Comparison of ENCODE assay signal across 2 cellular contexts in genomic region chr10:99872367-99873162, GRCh38.
A peak's percentile ranks its signal among the peaks of the same experiment; 100 is the strongest.
TF ChIP-seq lines count a peak whose summit lies in the region.

No MANE protein-coding gene starts in this region.

TF ChIP-seq in HCT116, 20 proteins besides CTCF, POLR2A, EP300 and RAD21:
- TF ChIP-seq CBX3 (IDR thresholded peaks at IDR 0.05; ENCODE audit: low read depth) = peak; percentile 65; the same call in 1 of the 2 replicates
- no peak for TF ChIP-seq EGR1 (IDR thresholded peaks at IDR 0.05; ENCODE audit: low read depth)
- no peak for TF ChIP-seq TCF7L2 (IDR thresholded peaks at IDR 0.05; ENCODE audit: borderline replicate concordance, extremely low read depth, insufficient read depth, insufficient read length)
- TF ChIP-seq ZNF274 (IDR thresholded peaks at IDR 0.05; ENCODE audit: low read depth, low read length) = no peak
- no peak for TF ChIP-seq REST (IDR thresholded peaks at IDR 0.05; ENCODE audit: low read depth)
- 0 out of 2 replicates have a peak, but pooled peaks have one; percentile 42 for TF ChIP-seq FOSL1 (IDR thresholded peaks at IDR 0.05; ENCODE audit: low read depth)
- TF ChIP-seq CEBPB (IDR thresholded peaks at IDR 0.05; ENCODE audit: low read depth) = no peak
- TF ChIP-seq SIN3A (IDR thresholded peaks at IDR 0.05; ENCODE audit: low read depth) = no peak
- TF ChIP-seq ZFX (IDR thresholded peaks at IDR 0.05) = no peak
- TF ChIP-seq MAX (IDR thresholded peaks at IDR 0.05) = peak; percentile 23; the same call in 1 of the 2 replicates
- TF ChIP-seq JUND (IDR thresholded peaks at IDR 0.05) = peak; percentile 43
- no peak for TF ChIP-seq SRF (IDR thresholded peaks at IDR 0.05; ENCODE audit: low read depth)
- TF ChIP-seq ZBTB33 (IDR thresholded peaks at IDR 0.05; ENCODE audit: extremely low read depth, insufficient replicate concordance, low read length) = no peak
- TF ChIP-seq POLR2AphosphoS5 (IDR thresholded peaks at IDR 0.05; ENCODE audit: low read depth, low read length) = no peak
- TF ChIP-seq ATF3 (IDR thresholded peaks at IDR 0.05) = no peak
- no peak for TF ChIP-seq ELF1 (IDR thresholded peaks at IDR 0.05; ENCODE audit: borderline replicate concordance, low read depth)
- TF ChIP-seq YY1 (IDR thresholded peaks at IDR 0.05; ENCODE audit: extremely low read depth, insufficient replicate concordance, low read depth, low read length) = no peak
- 0 out of 2 replicates have a peak, but pooled peaks have one; percentile 30 for TF ChIP-seq SP1 (IDR thresholded peaks at IDR 0.05; ENCODE audit: low read depth)
- no peak for TF ChIP-seq EZH2 (IDR thresholded peaks at IDR 0.05)
- TF ChIP-seq EZH2phosphoT487 (IDR thresholded peaks at IDR 0.05; ENCODE audit: borderline replicate concordance) = no peak

TF ChIP-seq in GM12878, 131 proteins besides CTCF, POLR2A, EP300 and RAD21:
- no peak for TF ChIP-seq ZNF622 (IDR thresholded peaks at IDR 0.05)
- TF ChIP-seq FOXK2 (IDR thresholded peaks at IDR 0.05) = no peak
- no peak for TF ChIP-seq IRF5 (IDR thresholded peaks at IDR 0.05; ENCODE audit: borderline replicate concordance)
- no peak for TF ChIP-seq BMI1 (IDR thresholded peaks at IDR 0.05; ENCODE audit: borderline replicate concordance)
- no peak for TF ChIP-seq MXI1 (IDR thresholded peaks at IDR 0.05; ENCODE audit: low read depth, low read length)
- no peak for TF ChIP-seq YY1 (IDR thresholded peaks at IDR 0.05; ENCODE audit: low read depth, low read length)
- no peak for TF ChIP-seq ZNF384 (IDR thresholded peaks at IDR 0.05; ENCODE audit: borderline replicate concordance, low read depth, low read length)
- no peak for TF ChIP-seq CEBPB (IDR thresholded peaks at IDR 0.05; ENCODE audit: borderline replicate concordance in 1 of 2, low read depth in 2 of 2, low read length in 2 of 2)
- TF ChIP-seq FOXM1 (IDR thresholded peaks at IDR 0.05; ENCODE audit: low read depth, low read length) = no peak
- TF ChIP-seq HSF1 (IDR thresholded peaks at IDR 0.05; ENCODE audit: low read depth, low read length) = no peak
- no peak for TF ChIP-seq PAX8 (IDR thresholded peaks at IDR 0.05)
- no peak for TF ChIP-seq WRNIP1 (IDR thresholded peaks at IDR 0.05; ENCODE audit: borderline replicate concordance, low read depth, low read length)
- TF ChIP-seq EED (IDR thresholded peaks at IDR 0.05; ENCODE audit: low read depth) = no peak
TF ChIP-seq in GM12878: peak in this region for 0.
